In genomic region chr10:104806791-104807190, GRCh38 we compare ENCODE assay signal across 26 cellular contexts.
"Had no signal": no experiment of that assay in that cellular context is flagged by ENCODE, and none has a peak within 500 bp of the region (broad histone marks: within the 10 kb centered on the region; RNA-seq: fewer than 3 reads in every experiment).

No MANE protein-coding gene starts in this region.

- H3K4me1 Mint-ChIP-seq: activated CD4-positive, alpha-beta T cell treated with anti-CD3 and anti-CD28 coated beads for 36 hours; activated CD4-positive, alpha-beta T cell treated with anti-CD3 and anti-CD28 coated beads, Interleukin-2, amount 10 ng/mL, durations not matched to agents 24 days and 14 days; activated naive CD4-positive, alpha-beta T cell treated with anti-CD3 and anti-CD28 coated beads, Interleukin-2, amount 10 ng/mL, durations not matched to agents 7 days and 5 days; activated naive CD8-positive, alpha-beta T cell treated with anti-CD3 and anti-CD28 coated beads, Interleukin-2, amount 10 ng/mL, durations not matched to agents 7 days and 5 days; central memory CD8-positive, alpha-beta T cell had no signal

- H3K27me3 Mint-ChIP-seq: activated CD4-positive, alpha-beta T cell treated with anti-CD3 and anti-CD28 coated beads for 36 hours; activated CD4-positive, alpha-beta T cell treated with anti-CD3 and anti-CD28 coated beads, Interleukin-2, amount 10 ng/mL, durations not matched to agents 24 days and 14 days; activated naive CD4-positive, alpha-beta T cell treated with anti-CD3 and anti-CD28 coated beads, Interleukin-2, amount 10 ng/mL, durations not matched to agents 7 days and 5 days; activated naive CD8-positive, alpha-beta T cell treated with anti-CD3 and anti-CD28 coated beads, Interleukin-2, amount 10 ng/mL, durations not matched to agents 7 days and 5 days; activated T-cell treated with anti-CD3 and anti-CD28 coated beads, Interleukin-2, amount 50 U/mL, for 24 hours; dendritic cell treated with granulocyte-macrophage colony-stimulating factor and Interleukin-4, amounts not matched to agents 40 ng/mL and 50 ng/mL, for 4 days had no signal

- H3K4me3 Mint-ChIP-seq: activated CD4-positive, alpha-beta memory T cell treated with anti-CD3 and anti-CD28 coated beads for 36 hours; activated CD4-positive, alpha-beta T cell treated with anti-CD3 and anti-CD28 coated beads for 36 hours; activated CD4-positive, alpha-beta T cell treated with anti-CD3 and anti-CD28 coated beads, Interleukin-2, amount 10 ng/mL, durations not matched to agents 24 days and 14 days; activated naive CD4-positive, alpha-beta T cell treated with anti-CD3 and anti-CD28 coated beads, Interleukin-2, amount 10 ng/mL, durations not matched to agents 7 days and 5 days; activated naive CD8-positive, alpha-beta T cell treated with anti-CD3 and anti-CD28 coated beads, Interleukin-2, amount 10 ng/mL, durations not matched to agents 7 days and 5 days; activated T-cell treated with anti-CD3 and anti-CD28 coated beads, Interleukin-2, amount 50 U/mL, for 24 hours; activated T-cell treated with anti-CD3 and anti-CD28 coated beads, Interleukin-2, amount 50 U/mL, for 72 hours; brain; central memory CD8-positive, alpha-beta T cell; dendritic cell treated with granulocyte-macrophage colony-stimulating factor and Interleukin-4, amounts not matched to agents 40 ng/mL and 50 ng/mL, for 4 days; endodermal cell had no signal

- H3K9me3 ChIP-seq: ascending aorta had no signal

- H3K4me3 ChIP-seq: ascending aorta, coronary artery, dorsolateral prefrontal cortex, gastroesophageal sphincter had no signal

- H3K27me3 ChIP-seq: ascending aorta, dorsolateral prefrontal cortex, gastroesophageal sphincter had no signal

- H3K36me3 ChIP-seq: ascending aorta, gastroesophageal sphincter had no signal

- H3K27ac Mint-ChIP-seq: activated CD4-positive, alpha-beta memory T cell treated with anti-CD3 and anti-CD28 coated beads for 36 hours; activated CD4-positive, alpha-beta T cell treated with anti-CD3 and anti-CD28 coated beads for 36 hours; activated CD4-positive, alpha-beta T cell treated with anti-CD3 and anti-CD28 coated beads, Interleukin-2, amount 10 ng/mL, durations not matched to agents 24 days and 14 days; activated naive CD4-positive, alpha-beta T cell treated with anti-CD3 and anti-CD28 coated beads, Interleukin-2, amount 10 ng/mL, durations not matched to agents 7 days and 5 days; activated naive CD4-positive, alpha-beta T cell treated with anti-CD3 and anti-CD28 coated beads, Interleukin-2, amount 50 U/mL, for 72 hours; activated naive CD8-positive, alpha-beta T cell treated with anti-CD3 and anti-CD28 coated beads, Interleukin-2, amount 10 ng/mL, durations not matched to agents 7 days and 5 days; activated T-cell treated with anti-CD3 and anti-CD28 coated beads, Interleukin-2, amount 50 U/mL, for 24 hours; activated T-cell treated with anti-CD3 and anti-CD28 coated beads, Interleukin-2, amount 50 U/mL, for 72 hours; dendritic cell treated with granulocyte-macrophage colony-stimulating factor and Interleukin-4, amounts not matched to agents 40 ng/mL and 50 ng/mL, for 4 days; endodermal cell had no signal

- H3K4me1 ChIP-seq: ascending aorta, gastroesophageal sphincter had no signal

- H3K27ac ChIP-seq: ascending aorta, coronary artery, gastroesophageal sphincter had no signal

- DNase-seq: activated CD4-positive, alpha-beta memory T cell treated with anti-CD3 and anti-CD28 coated beads for 36 hours; activated CD4-positive, alpha-beta T cell treated with anti-CD3 and anti-CD28 coated beads for 36 hours; activated CD4-positive, alpha-beta T cell treated with anti-CD3 and anti-CD28 coated beads, Interleukin-2, amount 10 ng/mL, durations not matched to agents 24 days and 14 days; activated CD4-positive, CD25-positive, alpha-beta regulatory T cell; activated CD4-positive, CD25-positive, alpha-beta regulatory T cell treated with anti-CD3 and anti-CD28 coated beads, Interleukin-2, amount 50 U/mL, for 72 hours; activated CD8-positive, alpha-beta memory T cell treated with anti-CD3 and anti-CD28 coated beads, Interleukin-2, amount 50 U/mL, for 48 hours; activated gamma-delta T cell; activated naive CD4-positive, alpha-beta T cell; activated naive CD4-positive, alpha-beta T cell treated with anti-CD3 and anti-CD28 coated beads, Interleukin-2, amount 10 ng/mL, durations not matched to agents 7 days and 5 days; activated naive CD8-positive, alpha-beta T cell treated with anti-CD3 and anti-CD28 coated beads, Interleukin-2, amount 10 ng/mL, durations not matched to agents 7 days and 5 days; activated T-cell treated with anti-CD3 and anti-CD28 coated beads for 4 hours; activated T-cell treated with anti-CD3 and anti-CD28 coated beads, Interleukin-2, amount 50 U/mL, for 24 hours; activated T-cell treated with anti-CD3 and anti-CD28 coated beads, Interleukin-2, amount 50 U/mL, for 72 hours; dorsolateral prefrontal cortex; effector memory CD4-positive, alpha-beta T cell; endodermal cell; foreskin melanocyte; T-helper 2 cell had no signal

- H3K9me3 Mint-ChIP-seq: activated naive CD4-positive, alpha-beta T cell treated with anti-CD3 and anti-CD28 coated beads, Interleukin-2, amount 10 ng/mL, durations not matched to agents 7 days and 5 days; activated naive CD4-positive, alpha-beta T cell treated with anti-CD3 and anti-CD28 coated beads, Interleukin-2, amount 50 U/mL, for 72 hours; activated naive CD8-positive, alpha-beta T cell treated with anti-CD3 and anti-CD28 coated beads, Interleukin-2, amount 10 ng/mL, durations not matched to agents 7 days and 5 days; activated T-cell treated with anti-CD3 and anti-CD28 coated beads, Interleukin-2, amount 50 U/mL, for 24 hours; activated T-cell treated with anti-CD3 and anti-CD28 coated beads, Interleukin-2, amount 50 U/mL, for 72 hours; dendritic cell treated with granulocyte-macrophage colony-stimulating factor and Interleukin-4, amounts not matched to agents 40 ng/mL and 50 ng/mL, for 4 days; endodermal cell had no signal

- H3K36me3 Mint-ChIP-seq: activated CD4-positive, alpha-beta memory T cell treated with anti-CD3 and anti-CD28 coated beads for 36 hours; activated naive CD4-positive, alpha-beta T cell treated with anti-CD3 and anti-CD28 coated beads, Interleukin-2, amount 10 ng/mL, durations not matched to agents 7 days and 5 days; activated naive CD4-positive, alpha-beta T cell treated with anti-CD3 and anti-CD28 coated beads, Interleukin-2, amount 50 U/mL, for 72 hours; activated naive CD8-positive, alpha-beta T cell treated with anti-CD3 and anti-CD28 coated beads, Interleukin-2, amount 10 ng/mL, durations not matched to agents 7 days and 5 days; brain had no signal

- ATAC-seq: activated CD4-positive, alpha-beta T cell treated with anti-CD3 and anti-CD28 coated beads for 36 hours; activated naive CD4-positive, alpha-beta T cell treated with anti-CD3 and anti-CD28 coated beads, Interleukin-2, amount 50 U/mL, for 72 hours; activated T-cell treated with anti-CD3 and anti-CD28 coated beads, Interleukin-2, amount 50 U/mL, for 72 hours; esophagus mucosa; gastroesophageal sphincter had no signal
